ENCODE assay signal across 13 cellular contexts in the genomic region with DNA sequence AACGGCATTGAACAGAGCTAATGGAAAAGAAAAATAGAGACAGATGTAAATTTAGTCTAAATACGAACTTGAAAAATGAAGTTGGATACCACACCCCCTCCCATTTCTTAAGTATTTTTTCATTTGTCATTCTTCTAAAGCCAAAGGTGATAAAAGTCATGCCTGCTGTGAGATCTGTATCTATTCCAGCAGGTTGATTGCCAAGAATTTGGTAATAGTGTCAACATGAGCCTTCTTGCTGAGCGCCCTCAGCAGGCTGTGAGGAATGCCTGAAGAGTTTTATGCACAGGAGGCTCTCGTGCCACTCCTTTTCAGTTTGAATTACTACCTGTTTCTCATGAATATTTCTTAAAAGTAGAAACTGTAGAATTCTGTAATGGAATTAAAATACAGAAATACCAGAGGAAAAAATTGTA.
DNase-seq lines count a peak whose midpoint lies in the region; ATAC-seq and TF ChIP-seq lines count a peak whose summit lies in the region.
"Had no signal": no experiment of that assay in that cellular context is flagged by ENCODE, and none has a peak within 500 bp of the region (broad histone marks: within the 10 kb centered on the region; RNA-seq: fewer than 3 reads in every experiment).

No MANE protein-coding gene starts in this region.

- H3K36me3 Mint-ChIP-seq in mesothelial cell of epicardium = no peaks in the 10 kb centered on the region

- peaks cover 9% of the 10 kb centered on the region; the same call in 1 of the 2 replicates for H3K4me1 ChIP-seq in PC-3 (ENCODE audit: insufficient read depth, low read length)
- H3K4me1 ChIP-seq in SK-N-SH (ENCODE audit: control insufficient read depth in 1 of 2, insufficient read depth in 2 of 2, low read depth in 1 of 2, low read length in 1 of 2) = no peaks in the 10 kb centered on the region

- TF ChIP-seq CTCF in PC-3 (conservative IDR thresholded peaks at IDR 0.05; ENCODE audit: low read depth, low read length) = peak; percentile 48; the same call in 1 of the 2 replicates
- TF ChIP-seq CTCF in mesothelial cell of epicardium (IDR thresholded peaks at IDR 0.05; ENCODE audit: unreplicated experiment) = no peak
- no peak for TF ChIP-seq CTCF in SK-N-SH (IDR thresholded peaks at IDR 0.05)

- H3K4me3 ChIP-seq in PC-3 (ENCODE audit: low read length) (no peak overlapping the region), SK-N-SH (ENCODE audit: low read depth in 2 of 2, low read length in 1 of 2) (no peak overlapping the region)
- H3K4me3 ChIP-seq: esophagus squamous epithelium had no signal

- H3K27me3 ChIP-seq in PC-3 (ENCODE audit: low read length) (no peaks in the 10 kb centered on the region), SK-N-SH (ENCODE audit: insufficient read depth) (no peaks in the 10 kb centered on the region)
- H3K27me3 ChIP-seq: esophagus squamous epithelium had no signal

- H4K20me1 ChIP-seq in PC-3 (ENCODE audit: low read length) = no peaks in the 10 kb centered on the region
- H4K20me1 ChIP-seq in SK-N-SH (ENCODE audit: insufficient read depth) = no peaks in the 10 kb centered on the region

- DNase-seq in EH (ENCODE audit: low read depth) (peak; percentile 25), PC-3 (peak; percentile 57), fibroblast of the conjunctiva (ENCODE audit: low read depth) (peak; percentile 10), pons (ENCODE audit: low spot score) (peak; percentile 82), mesothelial cell of epicardium (ENCODE audit: low spot score in 2 of 2, unreplicated experiment in 2 of 2) (no peak), SK-N-SH (no peak)
- DNase-seq in activated CD8-positive, alpha-beta memory T cell treated with anti-CD3 and anti-CD28 coated beads, Interleukin-2, amount 50 U/mL, for 4 hours = no peak
- DNase-seq: activated CD4-positive, alpha-beta T cell treated with anti-CD3 and anti-CD28 coated beads, Interleukin-2, amount 50 U/mL, for 1 hour; esophagus squamous epithelium had no signal

- H3K9me2 ChIP-seq in PC-3 (replicated peaks; ENCODE audit: low read length) (no peaks in the 10 kb centered on the region), SK-N-SH (no peaks in the 10 kb centered on the region)

- H3K27ac Mint-ChIP-seq in mesothelial cell of epicardium = no peak overlapping the region
- H3K27ac Mint-ChIP-seq: activated naive CD8-positive, alpha-beta T cell; memory B cell had no signal

- POLR2A ChIA-PET in PC-3 (lab: Charles Lee; ENCODE audit: unreplicated experiment) = no interaction called here
- POLR2A ChIA-PET in SK-N-SH (lab: Yijun Ruan, JAX) = no interaction called here

- H3K9me3 Mint-ChIP-seq in mesothelial cell of epicardium = peaks cover 4% of the 10 kb centered on the region

- CTCF ChIA-PET in PC-3 (lab: Charles Lee) = interaction anchor here (0.5 kb wide), 1 partner anchor 162 kb away, joined by 3 read pairs; no protein-coding TSS in a partner anchor
- CTCF ChIA-PET in SK-N-SH (lab: Yijun Ruan, JAX) = no interaction called here

- H3K79me2 ChIP-seq in PC-3 (ENCODE audit: low read length) (no peaks in the 10 kb centered on the region), SK-N-SH (ENCODE audit: insufficient read depth) (no peaks in the 10 kb centered on the region)

- BruUV-seq in PC-3 (replicated peaks; lab: Mats Ljungman, UMichigan) = no TSS peak

- H3K4me2 ChIP-seq in PC-3 (ENCODE audit: low read length) = no peak overlapping the region
- H3K4me2 ChIP-seq in SK-N-SH = no peak overlapping the region

- H3K9me3 ChIP-seq in PC-3 (ENCODE audit: low read length) (no peaks in the 10 kb centered on the region), SK-N-SH (no peaks in the 10 kb centered on the region)
- H3K9me3 ChIP-seq: esophagus squamous epithelium had no signal

- 81% methylated on average over 4 of the region's 4 CpGs for WGBS in SK-N-SH (ENCODE audit: low lambda C conversion rate)

- H3K27ac ChIP-seq in PC-3 (ENCODE audit: low read length) (no peak overlapping the region), SK-N-SH (ENCODE audit: low read depth in 2 of 2, low read length in 1 of 2) (no peak overlapping the region)
- H3K27ac ChIP-seq: esophagus squamous epithelium had no signal

- H3K4me3 Mint-ChIP-seq in mesothelial cell of epicardium = no peak overlapping the region
- H3K4me3 Mint-ChIP-seq: activated naive CD8-positive, alpha-beta T cell; memory B cell had no signal

- H3F3A ChIP-seq in PC-3 (ENCODE audit: low read length, unreplicated experiment) (no peaks in the 10 kb centered on the region), SK-N-SH (replicated peaks; ENCODE audit: insufficient read depth) (no peaks in the 10 kb centered on the region)

- H3K36me3 ChIP-seq in PC-3 (ENCODE audit: low read depth, low read length) (no peaks in the 10 kb centered on the region), SK-N-SH (replicated peaks in 1 of 2; ENCODE audit: control insufficient read depth in 1 of 2, insufficient read depth in 2 of 2, low read length in 1 of 2) (peaks cover 1 to 9% of the 10 kb centered on the region in 2 experiments)

- H3K27me3 Mint-ChIP-seq in mesothelial cell of epicardium (ENCODE audit: low read depth) = no peaks in the 10 kb centered on the region
- H3K27me3 Mint-ChIP-seq: activated naive CD8-positive, alpha-beta T cell had no signal

- H2AFZ ChIP-seq in PC-3 (ENCODE audit: low read length) (no peak overlapping the region), SK-N-SH (ENCODE audit: low read depth) (no peak overlapping the region)

- intact Hi-C loops in PC-3 (cut with micrococcal nuclease) = loop anchor here (5.0 kb wide), 2 partner anchors 153 to 398 kb away; no protein-coding TSS in a partner anchor

- peaks cover 3% of the 10 kb centered on the region for H3K4me1 Mint-ChIP-seq in mesothelial cell of epicardium
- H3K4me1 Mint-ChIP-seq: memory B cell had no signal

- TF ChIP-seq RAD21 in SK-N-SH (IDR thresholded peaks at IDR 0.05; ENCODE audit: low read length) = no peak

- no peak for TF ChIP-seq EP300 in SK-N-SH (IDR thresholded peaks at IDR 0.05; ENCODE audit: borderline replicate concordance in 1 of 2, low read depth in 1 of 2, low read length in 1 of 2)

- H3K9ac ChIP-seq in PC-3 (ENCODE audit: low read length) = no peak overlapping the region
- H3K9ac ChIP-seq in SK-N-SH = no peak overlapping the region

- peak; percentile 40 for ATAC-seq in PC-3
- ATAC-seq in GM18868 (IDR thresholded peaks at IDR 0.05; ENCODE audit: unreplicated experiment) = no peak
- ATAC-seq: SK-N-SH treated with all-trans-retinoic acid at 6 μM for 48 hours had no signal

TF ChIP-seq in SK-N-SH, 30 proteins besides CTCF, POLR2A, EP300 and RAD21:
- TF ChIP-seq EZH2phosphoT487 (IDR thresholded peaks at IDR 0.05; ENCODE audit: borderline replicate concordance, low read depth) = no peak
TF ChIP-seq in SK-N-SH: peak in this region for 0.

Comparison
In these comparisons a context has a peak if more than half of its experiments do, and no peak if none do; other contexts are left out.
1. DNase-seq: peak in EH (single experiment), PC-3 (single experiment), fibroblast of the conjunctiva (single experiment) and pons (single experiment); none in mesothelial cell of epicardium (0 of 2), activated CD8-positive, alpha-beta memory T cell treated with anti-CD3 and anti-CD28 coated beads, Interleukin-2, amount 50 U/mL, for 4 hours (single experiment) and SK-N-SH (single experiment).